In genomic region chr7:112233048-112233697, GRCh38 we compare ENCODE assay signal across 1 cellular context.
TF ChIP-seq lines count a peak whose summit lies in the region.

No MANE protein-coding gene starts in this region.

TF ChIP-seq in liver, 16 proteins besides CTCF, POLR2A, EP300 and RAD21 (continued from another document):
- TF ChIP-seq REST (IDR thresholded peaks at IDR 0.05) (peak; percentile 14), FOXA2 (IDR thresholded peaks at IDR 0.05) (peak; percentile 80), JUND (IDR thresholded peaks at IDR 0.05) (peak in 1 of 2 donors; percentile 71), RXRA (IDR thresholded peaks at IDR 0.05) (peak; percentile 14 to 66), GABPA (IDR thresholded peaks at IDR 0.05 in 1 of 2, conservative IDR thresholded peaks at IDR 0.05 in 1 of 2) (no peak), EGR1 (IDR thresholded peaks at IDR 0.05; ENCODE audit: low read depth in 2 of 2) (no peak), ZBTB33 (IDR thresholded peaks at IDR 0.05) (peak; percentile 46), MAX (IDR thresholded peaks at IDR 0.05) (peak; percentile 59)
